ENCODE assay signal across 8 cellular contexts in genomic region chr14:61696753-61697318, GRCh38. TPM values are rescaled to one million over a fixed set of nuclear protein-coding genes. Genes with fewer than 3 reads are reported as not detected.
DNase-seq lines count a peak whose midpoint lies in the region; ATAC-seq and TF ChIP-seq lines count a peak whose summit lies in the region.

No MANE protein-coding gene starts in this region.

- peaks cover 38% of the 10 kb centered on the region for H3K36me3 Mint-ChIP-seq in activated T-helper 1 cell treated with anti-CD3 and anti-CD28 coated beads, Interleukin-12 subunit alpha, Interleukin-12 subunit beta, Interleukin-2, Interleukin-4 antibody, amounts not matched to agents 30 ng/mL and 10 ng/mL and 1 ng/mL, durations not matched to agents 14 hours and 24 hours and 36 hours (ENCODE audit: low read depth)
- peaks cover 0 to 3% (median 0%) of the 10 kb centered on the region in 3 donors for H3K36me3 Mint-ChIP-seq in immature natural killer cell

- no peaks in the 10 kb centered on the region for H3K27me3 Mint-ChIP-seq in activated T-helper 1 cell treated with anti-CD3 and anti-CD28 coated beads, Interleukin-12 subunit alpha, Interleukin-12 subunit beta, Interleukin-2, Interleukin-4 antibody, amounts not matched to agents 30 ng/mL and 10 ng/mL and 1 ng/mL, durations not matched to agents 14 hours and 24 hours and 36 hours (ENCODE audit: insufficient read depth)
- peaks cover 2 to 14% (median 9%) of the 10 kb centered on the region in 3 donors for H3K27me3 Mint-ChIP-seq in immature natural killer cell (ENCODE audit: low read depth in 3 of 3)

- POLR2A ChIA-PET in SK-N-SH (lab: Yijun Ruan, JAX), result interaction anchor here (1.0 to 1.5 kb wide), 2 partner anchors 88 to 225 kb away, joined by 3 read pairs; no protein-coding TSS in a partner anchor

- WGBS in SK-N-SH (ENCODE audit: low lambda C conversion rate), result 3% methylated on average over 5 of the region's 5 CpGs
- 2 to 15% (median 7%) methylated on average over 5 of the region's 5 CpGs for WGBS in stomach, 5 donors

- no peak for ATAC-seq in SK-N-SH treated with all-trans-retinoic acid at 6 μM for 48 hours
- ATAC-seq in GM18873 (IDR thresholded peaks at IDR 0.05; ENCODE audit: low FRiP score, unreplicated experiment), result no peak
- ATAC-seq in GM19351 (IDR thresholded peaks at IDR 0.05; ENCODE audit: unreplicated experiment), result no peak

- peaks cover 64% of the 10 kb centered on the region for H3K79me2 ChIP-seq in SK-N-SH (ENCODE audit: insufficient read depth)

- TF ChIP-seq CTCF in SK-N-SH (IDR thresholded peaks at IDR 0.05) (no peak), stomach (IDR thresholded peaks at IDR 0.05) (no peak)

- H3K9me3 ChIP-seq in SK-N-SH, result no peaks in the 10 kb centered on the region
- no peaks in the 10 kb centered on the region for H3K9me3 ChIP-seq in stomach

- TF ChIP-seq EP300 in SK-N-SH (IDR thresholded peaks at IDR 0.05; ENCODE audit: borderline replicate concordance in 1 of 2, low read depth in 1 of 2, low read length in 1 of 2) (no peak), stomach (IDR thresholded peaks at IDR 0.05) (no peak)

- H3K27ac ChIP-seq in SK-N-SH (ENCODE audit: low read depth in 2 of 2, low read length in 1 of 2) (peak overlapping the region; percentile 92 to 98), stomach (peak overlapping the region in 4 of 5 donors; percentile 93 to 99 (median 98))

- peak overlapping the region; percentile 94 for H3K4me3 Mint-ChIP-seq in activated T-helper 1 cell treated with anti-CD3 and anti-CD28 coated beads, Interleukin-12 subunit alpha, Interleukin-12 subunit beta, Interleukin-2, Interleukin-4 antibody, amounts not matched to agents 30 ng/mL and 10 ng/mL and 1 ng/mL, durations not matched to agents 14 hours and 24 hours and 36 hours
- peak overlapping the region; percentile 90 to 98 (median 97) for H3K4me3 Mint-ChIP-seq in immature natural killer cell

- TF ChIP-seq RAD21 in SK-N-SH (IDR thresholded peaks at IDR 0.05; ENCODE audit: low read length), result no peak

- H3K9me2 ChIP-seq in SK-N-SH, result no peaks in the 10 kb centered on the region

- CTCF ChIA-PET in SK-N-SH (lab: Yijun Ruan, JAX), result interaction anchor here (0.9 to 3.7 kb wide), 6 partner anchors 18 to 226 kb away, joined by 3 to 17 read pairs (median 3); no protein-coding TSS in a partner anchor

- H3K4me1 ChIP-seq in SK-N-SH (ENCODE audit: control insufficient read depth in 1 of 2, insufficient read depth in 2 of 2, low read depth in 1 of 2, low read length in 1 of 2) (peaks cover 6 to 12% of the 10 kb centered on the region in 2 experiments; a peak in 3 of 4 replicates), stomach (peaks cover 9 to 54% (median 30%) of the 10 kb centered on the region in 4 donors)

- peaks cover 4% of the 10 kb centered on the region for H3F3A ChIP-seq in SK-N-SH (replicated peaks; ENCODE audit: insufficient read depth)

- H4K20me1 ChIP-seq in SK-N-SH (ENCODE audit: insufficient read depth), result peaks cover 57% of the 10 kb centered on the region

- no peaks in the 10 kb centered on the region for H3K9me3 Mint-ChIP-seq in activated T-helper 1 cell treated with anti-CD3 and anti-CD28 coated beads, Interleukin-12 subunit alpha, Interleukin-12 subunit beta, Interleukin-2, Interleukin-4 antibody, amounts not matched to agents 30 ng/mL and 10 ng/mL and 1 ng/mL, durations not matched to agents 14 hours and 24 hours and 36 hours
- H3K9me3 Mint-ChIP-seq in immature natural killer cell, result no peaks in the 10 kb centered on the region

- H3K4me2 ChIP-seq in SK-N-SH, result peak overlapping the region; percentile 69

- H3K27ac Mint-ChIP-seq in activated T-helper 1 cell treated with anti-CD3 and anti-CD28 coated beads, Interleukin-12 subunit alpha, Interleukin-12 subunit beta, Interleukin-2, Interleukin-4 antibody, amounts not matched to agents 30 ng/mL and 10 ng/mL and 1 ng/mL, durations not matched to agents 14 hours and 24 hours and 36 hours, result peak overlapping the region; percentile 93
- peak overlapping the region; percentile 88 to 95 (median 92) for H3K27ac Mint-ChIP-seq in immature natural killer cell

- DNase-seq in SK-N-SH (no peak), immature natural killer cell (no peak), stomach (no peak), UCSD-AML1 (lab: John Stamatoyannopoulos, UW; ENCODE audit: unreplicated experiment) (no peak)
- no peak for DNase-seq in activated T-helper 1 cell treated with anti-CD3 and anti-CD28 coated beads, Interleukin-12 subunit alpha, Interleukin-12 subunit beta, Interleukin-2, Interleukin-4 antibody, amounts not matched to agents 30 ng/mL and 10 ng/mL and 1 ng/mL, durations not matched to agents 14 hours and 24 hours and 36 hours (ENCODE audit: low spot score)

- TF ChIP-seq POLR2A in stomach (IDR thresholded peaks at IDR 0.05), result no peak

- intact Hi-C loops in activated T-helper 1 cell treated with anti-CD3 and anti-CD28 coated beads, Interleukin-12 subunit alpha, Interleukin-12 subunit beta, Interleukin-2, Interleukin-4 antibody, amounts not matched to agents 30 ng/mL and 10 ng/mL and 1 ng/mL, durations not matched to agents 14 hours and 24 hours and 36 hours (cut with micrococcal nuclease), result loop anchor here (1.0 to 10.0 kb wide), 7 partner anchors 7 to 1452 kb away; partner anchors contain the start of genes PPM1A, SLC38A6 and TRMT5
- intact Hi-C loops in stomach (cut with DNase I; ENCODE audit: low total_unique reads), result no loop called here

- H3K27me3 ChIP-seq in SK-N-SH (ENCODE audit: insufficient read depth) (no peaks in the 10 kb centered on the region), stomach (no peaks in the 10 kb centered on the region)

- H2AFZ ChIP-seq in SK-N-SH (ENCODE audit: low read depth), result no peak overlapping the region

- H3K4me3 ChIP-seq in SK-N-SH (ENCODE audit: low read depth in 2 of 2, low read length in 1 of 2) (peak overlapping the region; percentile 78 to 92), stomach (peak overlapping the region; percentile 81 to 96 (median 86))

- peak overlapping the region; percentile 87 for H3K9ac ChIP-seq in SK-N-SH

- H3K36me3 ChIP-seq in SK-N-SH (replicated peaks in 1 of 2; ENCODE audit: control insufficient read depth in 1 of 2, insufficient read depth in 2 of 2, low read length in 1 of 2) (no peaks in the 10 kb centered on the region), stomach (no peaks in the 10 kb centered on the region)

- H3K4me1 Mint-ChIP-seq in activated T-helper 1 cell treated with anti-CD3 and anti-CD28 coated beads, Interleukin-12 subunit alpha, Interleukin-12 subunit beta, Interleukin-2, Interleukin-4 antibody, amounts not matched to agents 30 ng/mL and 10 ng/mL and 1 ng/mL, durations not matched to agents 14 hours and 24 hours and 36 hours (ENCODE audit: low read depth), result peaks cover 60% of the 10 kb centered on the region
- H3K4me1 Mint-ChIP-seq in immature natural killer cell, result peaks cover 55 to 62% of the 10 kb centered on the region in 2 donors

TF ChIP-seq in SK-N-SH, 30 proteins besides CTCF, POLR2A, EP300 and RAD21:
- TF ChIP-seq ZBTB33 (IDR thresholded peaks at IDR 0.05; ENCODE audit: borderline replicate concordance, low read depth) (no peak), GATA2 (CRISPR knock-in tag; IDR thresholded peaks at IDR 0.05) (0 out of 2 replicates have a peak, but pooled peaks have one; percentile 28)

TF ChIP-seq in SK-N-SH treated with all-trans-retinoic acid at 6 μM for 48 hours, 23 proteins besides CTCF, POLR2A, EP300 and RAD21:
- TF ChIP-seq, protein P1, sequence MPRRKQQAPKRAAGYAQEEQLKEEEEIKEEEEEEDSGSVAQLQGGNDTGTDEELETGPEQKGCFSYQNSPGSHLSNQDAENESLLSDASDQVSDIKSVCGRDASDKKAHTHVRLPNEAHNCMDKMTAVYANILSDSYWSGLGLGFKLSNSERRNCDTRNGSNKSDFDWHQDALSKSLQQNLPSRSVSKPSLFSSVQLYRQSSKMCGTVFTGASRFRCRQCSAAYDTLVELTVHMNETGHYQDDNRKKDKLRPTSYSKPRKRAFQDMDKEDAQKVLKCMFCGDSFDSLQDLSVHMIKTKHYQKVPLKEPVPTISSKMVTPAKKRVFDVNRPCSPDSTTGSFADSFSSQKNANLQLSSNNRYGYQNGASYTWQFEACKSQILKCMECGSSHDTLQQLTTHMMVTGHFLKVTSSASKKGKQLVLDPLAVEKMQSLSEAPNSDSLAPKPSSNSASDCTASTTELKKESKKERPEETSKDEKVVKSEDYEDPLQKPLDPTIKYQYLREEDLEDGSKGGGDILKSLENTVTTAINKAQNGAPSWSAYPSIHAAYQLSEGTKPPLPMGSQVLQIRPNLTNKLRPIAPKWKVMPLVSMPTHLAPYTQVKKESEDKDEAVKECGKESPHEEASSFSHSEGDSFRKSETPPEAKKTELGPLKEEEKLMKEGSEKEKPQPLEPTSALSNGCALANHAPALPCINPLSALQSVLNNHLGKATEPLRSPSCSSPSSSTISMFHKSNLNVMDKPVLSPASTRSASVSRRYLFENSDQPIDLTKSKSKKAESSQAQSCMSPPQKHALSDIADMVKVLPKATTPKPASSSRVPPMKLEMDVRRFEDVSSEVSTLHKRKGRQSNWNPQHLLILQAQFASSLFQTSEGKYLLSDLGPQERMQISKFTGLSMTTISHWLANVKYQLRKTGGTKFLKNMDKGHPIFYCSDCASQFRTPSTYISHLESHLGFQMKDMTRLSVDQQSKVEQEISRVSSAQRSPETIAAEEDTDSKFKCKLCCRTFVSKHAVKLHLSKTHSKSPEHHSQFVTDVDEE (CRISPR knock-in tag; IDR thresholded peaks at IDR 0.05), result no peak

RNA-seq across cellular contexts. Expression of gene HIF1A, which starts 1.5 kb away (rescaled TPM):
- 18.9 and 20.8 TPM in 2 replicates for polyA plus RNA-seq in SK-N-SH (2012; rRNA removed)
- 27.2 and 37.6 TPM in 2 replicates for polyA plus RNA-seq in SK-N-SH (2012; cell fraction: cytosol; rRNA removed)
- 23.5 and 50.4 TPM in 2 replicates for polyA plus RNA-seq in SK-N-SH (2012; cell fraction: nucleus; rRNA removed)
- 241 and 247 TPM in 2 replicates for total RNA-seq in activated T-helper 1 cell treated with anti-CD3 and anti-CD28 coated beads, Interleukin-12 subunit alpha, Interleukin-12 subunit beta, Interleukin-2, Interleukin-4 antibody, amounts not matched to agents 30 ng/mL and 10 ng/mL and 1 ng/mL, durations not matched to agents 14 hours and 24 hours and 36 hours
- 10 to 100 TPM; 28.7 to 62.2 (median 34.3) TPM for polyA plus RNA-seq in immature natural killer cell
- 100 to 1,000 TPM in 4 of 5 donors, 10 to 100 TPM in 1; 26.4 to 192 (median 125) TPM for total RNA-seq in stomach
- 10 to 100 TPM; 31.8 to 54.2 (median 40.3) TPM for polyA plus RNA-seq in stomach
